ENCODE assay signal across 1 cellular context in genomic region chr6:118651282-118652050, GRCh38.
TF ChIP-seq lines count a peak whose summit lies in the region.

Gene CEP85L (minus strand): TSS chr6:118651591. CDS start chr6:118651269, 322 bp downstream.

TF ChIP-seq in HepG2, 621 proteins besides CTCF, POLR2A, EP300 and RAD21 (continued from another document and continues in another):
- no peak for TF ChIP-seq HHEX (CRISPR knock-in tag; IDR thresholded peaks at IDR 0.05)
- no peak for TF ChIP-seq ATF1 (CRISPR knock-in tag; IDR thresholded peaks at IDR 0.05)
- peak; percentile 52 for TF ChIP-seq HNRNPK (IDR thresholded peaks at IDR 0.05; ENCODE audit: low read depth, low read length, poor library complexity, severe bottlenecking)
- TF ChIP-seq ZNF138 (CRISPR knock-in tag; IDR thresholded peaks at IDR 0.05; ENCODE audit: low read depth): no peak
- TF ChIP-seq ZBTB46 (CRISPR knock-in tag; IDR thresholded peaks at IDR 0.05; ENCODE audit: borderline replicate concordance): no peak
- TF ChIP-seq ZNF7 (CRISPR knock-in tag; IDR thresholded peaks at IDR 0.05): no peak
- TF ChIP-seq PREB (CRISPR knock-in tag; IDR thresholded peaks at IDR 0.05): no peak
- no peak for TF ChIP-seq ZNF280B (CRISPR knock-in tag; IDR thresholded peaks at IDR 0.05; ENCODE audit: borderline replicate concordance)
- TF ChIP-seq SP5 (CRISPR knock-in tag; IDR thresholded peaks at IDR 0.05; ENCODE audit: borderline replicate concordance, low read depth): peak; percentile 77; the same call in 1 of the 2 replicates
- no peak for TF ChIP-seq ZNF510 (CRISPR knock-in tag; IDR thresholded peaks at IDR 0.05; ENCODE audit: low read depth)
- no peak for TF ChIP-seq HMGA1 (CRISPR knock-in tag; conservative IDR thresholded peaks at IDR 0.05)
- TF ChIP-seq FOXC1 (CRISPR knock-in tag; IDR thresholded peaks at IDR 0.05; ENCODE audit: borderline replicate concordance): peak; percentile 68; the same call in 1 of the 2 replicates
- no peak for TF ChIP-seq SP1 (IDR thresholded peaks at IDR 0.05)
- no peak for TF ChIP-seq SP1 (CRISPR knock-in tag; IDR thresholded peaks at IDR 0.05)
- TF ChIP-seq ZFP37 (CRISPR knock-in tag; IDR thresholded peaks at IDR 0.05; ENCODE audit: borderline replicate concordance): no peak
- TF ChIP-seq ZNF33A (CRISPR knock-in tag; IDR thresholded peaks at IDR 0.05; ENCODE audit: borderline replicate concordance): no peak
- peak; percentile 38; the same call in 1 of the 2 replicates for TF ChIP-seq ZBTB14 (CRISPR knock-in tag; IDR thresholded peaks at IDR 0.05)
- TF ChIP-seq KLF15 (CRISPR knock-in tag; IDR thresholded peaks at IDR 0.05; ENCODE audit: borderline replicate concordance): 0 out of 2 replicates have a peak, but pooled peaks have one; percentile 11
- no peak for TF ChIP-seq CBX1 (IDR thresholded peaks at IDR 0.05; ENCODE audit: low read depth)
- TF ChIP-seq GFI1 (CRISPR knock-in tag; IDR thresholded peaks at IDR 0.05; ENCODE audit: borderline replicate concordance): no peak
- peak; percentile 69; the same call in 1 of the 2 replicates for TF ChIP-seq ZNF543 (CRISPR knock-in tag; IDR thresholded peaks at IDR 0.05)
- TF ChIP-seq NR0B2 (CRISPR knock-in tag; IDR thresholded peaks at IDR 0.05): no peak; the same call in 1 of the 2 replicates
- TF ChIP-seq U2AF1 (optimal IDR thresholded peaks at IDR 0.05; ENCODE audit: low read depth, low read length): no peak
- no peak for TF ChIP-seq LRRFIP1 (CRISPR knock-in tag; conservative IDR thresholded peaks at IDR 0.05)
- no peak for TF ChIP-seq TEAD2 (CRISPR knock-in tag; IDR thresholded peaks at IDR 0.05)
- no peak for TF ChIP-seq ZNF12 (CRISPR knock-in tag; IDR thresholded peaks at IDR 0.05)
- TF ChIP-seq ZNF570 (CRISPR knock-in tag; IDR thresholded peaks at IDR 0.05; ENCODE audit: borderline replicate concordance): no peak
- no peak for TF ChIP-seq IRF2 (CRISPR knock-in tag; IDR thresholded peaks at IDR 0.05)
- TF ChIP-seq ATRX (CRISPR knock-in tag; IDR thresholded peaks at IDR 0.05; ENCODE audit: borderline replicate concordance): no peak
- TF ChIP-seq E2F2 (CRISPR knock-in tag; IDR thresholded peaks at IDR 0.05; ENCODE audit: borderline replicate concordance): no peak
- no peak for TF ChIP-seq MLXIP (CRISPR knock-in tag; IDR thresholded peaks at IDR 0.05; ENCODE audit: borderline replicate concordance)
- no peak for TF ChIP-seq SNRNP70 (IDR thresholded peaks at IDR 0.05; ENCODE audit: low read depth, low read length)
- TF ChIP-seq ZNF644 (CRISPR knock-in tag; IDR thresholded peaks at IDR 0.05; ENCODE audit: low read depth): no peak
- TF ChIP-seq ZSCAN22 (CRISPR knock-in tag; IDR thresholded peaks at IDR 0.05): no peak
- no peak for TF ChIP-seq HNRNPL (IDR thresholded peaks at IDR 0.05; ENCODE audit: low read depth, low read length)
- no peak for TF ChIP-seq ZNF569 (CRISPR knock-in tag; IDR thresholded peaks at IDR 0.05; ENCODE audit: borderline replicate concordance)
- TF ChIP-seq ZNF34 (CRISPR knock-in tag; IDR thresholded peaks at IDR 0.05; ENCODE audit: borderline replicate concordance): no peak
- peak; percentile 22; the same call in 1 of the 2 replicates for TF ChIP-seq HDAC1 (CRISPR knock-in tag; IDR thresholded peaks at IDR 0.05)
- no peak for TF ChIP-seq BRCA1 (CRISPR knock-in tag; IDR thresholded peaks at IDR 0.05)
- TF ChIP-seq DNMT1 (CRISPR knock-in tag; IDR thresholded peaks at IDR 0.05): no peak
- TF ChIP-seq USF2 (IDR thresholded peaks at IDR 0.05; ENCODE audit: low read depth, low read length): no peak
- no peak for TF ChIP-seq USF2 (CRISPR knock-in tag; IDR thresholded peaks at IDR 0.05; ENCODE audit: borderline replicate concordance)
- no peak for TF ChIP-seq CENPBD1 (CRISPR knock-in tag; IDR thresholded peaks at IDR 0.05; ENCODE audit: borderline replicate concordance, low read depth)
- no peak for TF ChIP-seq FOXO1 (CRISPR knock-in tag; IDR thresholded peaks at IDR 0.05)
- no peak for TF ChIP-seq SRF (IDR thresholded peaks at IDR 0.05; ENCODE audit: low read depth, low read length)
- TF ChIP-seq ZNF44 (CRISPR knock-in tag; IDR thresholded peaks at IDR 0.05): no peak
- no peak for TF ChIP-seq HBP1 (CRISPR knock-in tag; IDR thresholded peaks at IDR 0.05; ENCODE audit: low read depth)
- TF ChIP-seq ETS1 (CRISPR knock-in tag; IDR thresholded peaks at IDR 0.05): no peak; the same call in 1 of the 2 replicates
- no peak for TF ChIP-seq ZNF672 (CRISPR knock-in tag; IDR thresholded peaks at IDR 0.05)
